Comparison of ENCODE assay signal across 10 cellular contexts in the genomic region with DNA sequence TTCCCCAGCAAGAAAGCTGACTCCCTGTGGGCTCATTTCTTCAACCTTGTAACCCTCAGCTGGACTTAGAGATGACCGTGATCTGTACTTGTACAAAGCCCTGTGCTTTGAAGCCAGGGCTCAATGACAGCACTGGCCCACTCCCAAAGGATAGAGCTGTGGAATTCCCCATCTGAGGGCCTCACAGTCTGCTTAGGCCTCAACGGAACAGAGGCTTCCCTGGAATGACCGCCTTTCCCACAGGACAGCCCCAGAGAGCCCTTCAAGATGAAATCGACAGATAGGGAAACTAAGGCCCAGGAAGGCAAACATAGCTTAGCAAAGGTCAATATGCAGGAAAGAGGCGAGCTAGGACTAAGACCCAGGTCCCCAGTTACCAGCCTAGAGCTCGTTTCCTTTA. TPM values are rescaled to one million over a fixed set of nuclear protein-coding genes. Genes with fewer than 3 reads are reported as not detected.
DNase-seq lines count a peak whose midpoint lies in the region; ATAC-seq and TF ChIP-seq lines count a peak whose summit lies in the region.
"Had no signal": no experiment of that assay in that cellular context is flagged by ENCODE, and none has a peak within 500 bp of the region (broad histone marks: within the 10 kb centered on the region; RNA-seq: fewer than 3 reads in every experiment).

No MANE protein-coding gene starts in this region.

- H3K4me1 Mint-ChIP-seq in H9: peaks cover 45 to 49% of the 10 kb centered on the region in 2 experiments
- H3K4me1 Mint-ChIP-seq in activated naive CD8-positive, alpha-beta T cell treated with anti-CD3 and anti-CD28 coated beads for 36 hours: peaks cover 39% of the 10 kb centered on the region

- peak overlapping the region in 2 of 3 experiments; percentile 59 to 76; a peak in 5 of 7 replicates for H3K27ac Mint-ChIP-seq in H9
- peak overlapping the region; percentile 52 for H3K27ac Mint-ChIP-seq in activated naive CD8-positive, alpha-beta T cell treated with anti-CD3 and anti-CD28 coated beads for 36 hours

- no peak overlapping the region for H2BK15ac ChIP-seq in H9 (ENCODE audit: low read depth, low read length)

- no peaks in the 10 kb centered on the region for H3K36me3 ChIP-seq in gastrocnemius medialis

- no peak overlapping the region for H4K8ac ChIP-seq in H9 (replicated peaks; ENCODE audit: insufficient read length, low read depth, low read length)

- H3K14ac ChIP-seq in H9 (ENCODE audit: insufficient read depth, low read length): no peak overlapping the region

- in situ Hi-C loops in gastrocnemius medialis (cut with MboI; ENCODE audit: low sequenced_read_pairs in 4 of 4): no loop called here

- no peak overlapping the region for H3K18ac ChIP-seq in H9 (ENCODE audit: insufficient read length, low read depth, low read length)

- H3K23me2 ChIP-seq in H9 (ENCODE audit: insufficient read length, low read depth, low read length, poor library complexity, severe bottlenecking): no peaks in the 10 kb centered on the region

- no peak overlapping the region for H3T11ph ChIP-seq in H9 (ENCODE audit: low read length)

- H2BK12ac ChIP-seq in H9 (ENCODE audit: insufficient read length, low read depth, low read length): no peak overlapping the region

- no peak overlapping the region for H2BK5ac ChIP-seq in H9 (ENCODE audit: insufficient read length, low read length)

- TF ChIP-seq CTCF in H9 (conservative IDR thresholded peaks at IDR 0.05) (no peak), gastrocnemius medialis (IDR thresholded peaks at IDR 0.05 in 4 of 5, conservative IDR thresholded peaks at IDR 0.05 in 1 of 5) (no peak)

- H2AK5ac ChIP-seq in H9 (ENCODE audit: insufficient read length, low read length): no peak overlapping the region

- H3K27me3 Mint-ChIP-seq in H9 (ENCODE audit: low read depth): no peaks in the 10 kb centered on the region; the same call in none of the 2 replicates
- no peaks in the 10 kb centered on the region for H3K27me3 Mint-ChIP-seq in activated naive CD8-positive, alpha-beta T cell treated with anti-CD3 and anti-CD28 coated beads for 36 hours

- no peak overlapping the region for H3K4me3 ChIP-seq in gastrocnemius medialis

- intact Hi-C loops in left ventricle myocardium superior (cut with micrococcal nuclease): no loop called here
- intact Hi-C loops in gastrocnemius medialis (cut with DNase I; ENCODE audit: low total_unique reads): no loop called here

- ATAC-seq in left ventricle myocardium superior (peak; percentile 51), gastrocnemius medialis (peak in 1 of 2 donors; percentile 3), GM19463 (IDR thresholded peaks at IDR 0.05; ENCODE audit: unreplicated experiment) (no peak), GM18909 (IDR thresholded peaks at IDR 0.05; ENCODE audit: poor library complexity, unreplicated experiment) (no peak), HG03460 (IDR thresholded peaks at IDR 0.05; ENCODE audit: unreplicated experiment) (no peak)

- H3K56ac ChIP-seq in H9 (ENCODE audit: insufficient read length, low read depth, low read length): no peak overlapping the region

- H3K9me3 ChIP-seq in H9 (ENCODE audit: control insufficient read depth, low read depth, low read length) (no peaks in the 10 kb centered on the region), gastrocnemius medialis (no peaks in the 10 kb centered on the region)

- no peak for TF ChIP-seq POLR2A in gastrocnemius medialis (IDR thresholded peaks at IDR 0.05)

- H4K5ac ChIP-seq in H9 (ENCODE audit: insufficient read length, low read depth, low read length): no peak overlapping the region

- no peak overlapping the region for H2BK120ac ChIP-seq in H9 (ENCODE audit: low read depth, low read length, poor library complexity, severe bottlenecking)

- no CpG with 5 or more reads among the region's 6 CpGs for WGBS in H9 (ENCODE audit: extremely low coverage, insufficient read length, low lambda C conversion rate)

- H3K9me3 Mint-ChIP-seq in H9: 0 out of 5 replicates have a peak, but pooled peaks cover 0 to 3% of the 10 kb centered on the region in 2 experiments
- H3K9me3 Mint-ChIP-seq in activated naive CD8-positive, alpha-beta T cell treated with anti-CD3 and anti-CD28 coated beads for 36 hours: no peaks in the 10 kb centered on the region

- no peak overlapping the region for H3K4me2 ChIP-seq in H9 (ENCODE audit: insufficient read depth, insufficient read length, low read length)

- no peak overlapping the region for H2AFZ ChIP-seq in H9 (ENCODE audit: low read length)

- peaks cover 10% of the 10 kb centered on the region; the same call in 1 of the 2 replicates for H3K4me1 ChIP-seq in H9 (ENCODE audit: insufficient read depth, low read length)
- peaks cover 83 to 84% of the 10 kb centered on the region in 2 donors for H3K4me1 ChIP-seq in gastrocnemius medialis

- no peak for DNase-seq in H9
- DNase-seq in activated naive CD8-positive, alpha-beta T cell treated with anti-CD3 and anti-CD28 coated beads for 36 hours: no peak
- DNase-seq in left ventricle myocardium superior: no peak
- peak in 1 of 2 donors; percentile 41 for DNase-seq in gastrocnemius medialis
- no peak for DNase-seq in NCI-H2196 (lab: John Stamatoyannopoulos, UW; ENCODE audit: unreplicated experiment)
- DNase-seq: hippocampal formation, NCI-H146 had no signal

- H3K27me3 ChIP-seq in H9 (ENCODE audit: insufficient read depth, low read length): no peaks in the 10 kb centered on the region
- H3K27me3 ChIP-seq in gastrocnemius medialis: no peaks in the 10 kb centered on the region

- H2BK20ac ChIP-seq in H9 (ENCODE audit: low read depth, low read length, poor library complexity, severe bottlenecking): no peak overlapping the region

- no peak overlapping the region for H3K4me3 Mint-ChIP-seq in H9
- no peak overlapping the region for H3K4me3 Mint-ChIP-seq in activated naive CD8-positive, alpha-beta T cell treated with anti-CD3 and anti-CD28 coated beads for 36 hours

- H3K4ac ChIP-seq in H9 (ENCODE audit: low read depth, low read length): no peak overlapping the region

- no peaks in the 10 kb centered on the region for H3K79me1 ChIP-seq in H9 (ENCODE audit: insufficient read depth, low read depth, low read length, poor library complexity, severe bottlenecking)

- peaks cover 0 to 6% (median 5%) of the 10 kb centered on the region in 3 experiments; a peak in 2 of 7 replicates for H3K36me3 Mint-ChIP-seq in H9 (ENCODE audit: insufficient read depth in 1 of 3, low read depth in 3 of 3)
- H3K36me3 Mint-ChIP-seq in activated naive CD8-positive, alpha-beta T cell treated with anti-CD3 and anti-CD28 coated beads for 36 hours: peaks cover 6% of the 10 kb centered on the region

- H3K23ac ChIP-seq in H9 (ENCODE audit: insufficient read length, low read depth, low read length): no peak overlapping the region

- H4K91ac ChIP-seq in H9 (ENCODE audit: insufficient read length, low read depth, low read length): no peak overlapping the region

- H4K20me1 ChIP-seq in H9 (ENCODE audit: control insufficient read depth, insufficient read depth, insufficient read length): no peaks in the 10 kb centered on the region

- H3K27ac ChIP-seq in H9 (ENCODE audit: insufficient read length, low read depth, low read length) (no peak overlapping the region), gastrocnemius medialis (peak overlapping the region; percentile 78 to 87 (median 84))

- no peaks in the 10 kb centered on the region; the same call in 1 of the 2 replicates for H3K79me2 ChIP-seq in H9 (ENCODE audit: insufficient read depth, low read length)

- H3K9ac ChIP-seq in H9 (ENCODE audit: extremely low read depth, insufficient read length, low read length): no peak overlapping the region

RNA-seq across cellular contexts. Expression of a gene that starts 11.5 kb away (rescaled TPM):
- total RNA-seq in H9 (2021) (20.8 and 21.3 TPM in 2 replicates), left ventricle myocardium superior (23.1 TPM), gastrocnemius medialis (1 to 10 TPM; 2.5 to 4.3 (median 3.7) TPM)
- total RNA-seq in activated naive CD8-positive, alpha-beta T cell treated with anti-CD3 and anti-CD28 coated beads for 36 hours: 10 to 100 TPM; 19.8 to 22.4 TPM
